ENCODE assay signal across 21 cellular contexts in the genomic region with DNA sequence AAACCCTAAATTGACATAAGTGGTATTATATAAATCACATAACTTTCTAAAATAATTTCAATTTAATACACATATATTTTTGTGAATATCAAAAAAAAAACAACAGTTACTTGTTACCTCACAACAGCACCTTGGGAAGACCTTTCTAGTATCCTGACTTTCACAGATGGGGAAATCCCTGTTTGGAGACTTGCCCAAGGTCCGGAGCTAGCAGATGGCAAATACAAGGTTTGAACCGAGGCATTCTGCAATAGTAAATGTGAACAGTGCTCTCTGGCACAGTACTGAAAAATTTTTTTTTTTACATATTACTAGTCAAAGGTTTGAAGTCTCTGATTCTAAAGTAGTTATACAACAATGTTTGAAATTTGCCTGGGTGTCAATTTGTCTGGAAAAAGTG.
"Had no signal": no experiment of that assay in that cellular context is flagged by ENCODE, and none has a peak within 500 bp of the region (broad histone marks: within the 10 kb centered on the region; RNA-seq: fewer than 3 reads in every experiment).

No MANE protein-coding gene starts in this region.

- H3K27me3 ChIP-seq: breast epithelium, Peyer's patch, SJSA1 had no signal

- ATAC-seq: activated CD4-positive, CD25-positive, alpha-beta regulatory T cell treated with anti-CD3 and anti-CD28 coated beads, Interleukin-2, amount 50 U/mL, for 24 hours; activated CD8-positive, alpha-beta T cell treated with anti-CD3 and anti-CD28 coated beads, Interleukin-2, amount 10 ng/mL, durations not matched to agents 7 days and 5 days had no signal

- H3K27ac ChIP-seq: breast epithelium, Peyer's patch, RWPE1, SJSA1 had no signal

- H3K4me3 ChIP-seq: breast epithelium, Peyer's patch, SJSA1 had no signal

- H3K36me3 ChIP-seq: Peyer's patch, SJSA1 had no signal

- H3K4me1 ChIP-seq: breast epithelium, Peyer's patch, SJSA1 had no signal

- H3K9me3 ChIP-seq: breast epithelium, Peyer's patch, SJSA1 had no signal

- DNase-seq: activated CD4-positive, alpha-beta T cell treated with anti-CD3 and anti-CD28 coated beads for 48 hours; activated CD4-positive, alpha-beta T cell treated with anti-CD3 and anti-CD28 coated beads, Interleukin-2, amount 50 U/mL, for 4 hours; activated CD8-positive, alpha-beta memory T cell treated with anti-CD3 and anti-CD28 coated beads, Interleukin-2, amount 50 U/mL, for 48 hours; activated CD8-positive, alpha-beta T cell treated with anti-CD3 and anti-CD28 coated beads, Interleukin-2, amount 10 ng/mL, durations not matched to agents 7 days and 5 days; activated naive CD4-positive, alpha-beta T cell treated with anti-CD3 and anti-CD28 coated beads, Interleukin-2, amount 50 U/mL, for 16 hours; activated naive CD8-positive, alpha-beta T cell treated with anti-CD3 and anti-CD28 coated beads, Interleukin-2, amount 10 ng/mL, durations not matched to agents 7 days and 5 days; activated T-cell treated with anti-CD3 and anti-CD28 coated beads, Interleukin-2, amount 50 U/mL, for 1 hour; aorta; MM.1S; NCI-H1105 treated with DMSO at 0.1 percent for 48 hours; NCI-H1436 treated with DMSO at 0.1 percent for 48 hours; NCI-H345; NCI-H510A treated with DMSO at 0.1 percent for 48 hours; NCI-H69; NK-92 treated with Interleukin-12 subunit alpha and Interleukin-12 subunit beta, amount 100 ng/mL, for 24 hours; Peyer's patch; Right ventricle myocardium superior had no signal
